Comparison of ENCODE assay signal across 17 cellular contexts in genomic region chr3:195811756-195812155, GRCh38. TPM values are rescaled to one million over a fixed set of nuclear protein-coding genes. Genes with fewer than 3 reads are reported as not detected.
DNase-seq lines count a peak whose midpoint lies in the region; ATAC-seq and TF ChIP-seq lines count a peak whose summit lies in the region.
"Had no signal": no experiment of that assay in that cellular context is flagged by ENCODE, and none has a peak within 500 bp of the region (broad histone marks: within the 10 kb centered on the region; RNA-seq: fewer than 3 reads in every experiment).

Gene MUC4, minus strand, starts transcription at chr3:195811929. Its CDS starts 112 bp downstream, at chr3:195811817.

- no peak for TF ChIP-seq CTCF in colonic mucosa (IDR thresholded peaks at IDR 0.05)
- no peak for TF ChIP-seq CTCF in mucosa of descending colon (IDR thresholded peaks at IDR 0.05)
- no peak for TF ChIP-seq CTCF in MCF 10A (IDR thresholded peaks at IDR 0.05; ENCODE audit: unreplicated experiment)

- DNase-seq in NCI-H1436 (lab: John Stamatoyannopoulos, UW), result peak; percentile 91
- DNase-seq in colonic mucosa, result peak; percentile 92
- DNase-seq in mucosa of descending colon, result peak; percentile 90 to 91 (median 90)
- DNase-seq in MCF 10A (ENCODE audit: unreplicated experiment), result no peak
- no peak for DNase-seq in activated CD8-positive, alpha-beta memory T cell treated with anti-CD3 and anti-CD28 coated beads, Interleukin-2, amount 50 U/mL, for 4 hours
- DNase-seq: activated gamma-delta T cell, GM23248, hypothalamus, left ventricle myocardium superior, trophoblast cell had no signal

- peak within 1 kb of the TSS; percentile 16 to 99 (median 93); a peak in 21 of 22 replicates for H3K4me2 ChIP-seq in BLaER1 treated with 17β-estradiol and CSF1 and Interleukin-3, amounts not matched to agents 10 nM and 100 nM

- H3K4me1 ChIP-seq in BLaER1 treated with 17β-estradiol and CSF1 and Interleukin-3, amounts not matched to agents 10 nM and 100 nM, result peaks cover 36 to 65% (median 60%) of the 10 kb centered on the region in 10 experiments
- no peaks in the 10 kb centered on the region for H3K4me1 ChIP-seq in colonic mucosa
- H3K4me1 ChIP-seq in mucosa of descending colon (ENCODE audit: low read depth), result peaks cover 11% of the 10 kb centered on the region
- H3K4me1 ChIP-seq: Peyer's patch had no signal

- intact Hi-C loops in colonic mucosa (cut with DNase I) (no loop called here), mucosa of descending colon (cut with DNase I, micrococcal nuclease) (no loop called here), MCF 10A (cut with micrococcal nuclease) (no loop called here)

- no peaks in the 10 kb centered on the region for H3K36me3 ChIP-seq in BLaER1 treated with 17β-estradiol and CSF1 and Interleukin-3, amounts not matched to agents 10 nM and 100 nM
- H3K36me3 ChIP-seq in colonic mucosa (no peaks in the 10 kb centered on the region), mucosa of descending colon (ENCODE audit: low read depth) (no peaks in the 10 kb centered on the region)
- H3K36me3 ChIP-seq: Peyer's patch had no signal

- peaks cover 51% of the 10 kb centered on the region for H3K27me3 Mint-ChIP-seq in MCF 10A (ENCODE audit: insufficient read depth, unreplicated experiment)
- H3K27me3 Mint-ChIP-seq: natural killer cell treated with Interleukin-12 subunit alpha and Interleukin-12 subunit beta and Interleukin-15 and Interleukin-18, amount 100 ng/mL, for 72 hours had no signal

- H3K4me3 Mint-ChIP-seq in MCF 10A (ENCODE audit: unreplicated experiment), result no peak within 1 kb of the TSS
- H3K4me3 Mint-ChIP-seq: dendritic cell treated with granulocyte-macrophage colony-stimulating factor and Interleukin-4, amounts not matched to agents 40 ng/mL and 50 ng/mL, for 4 days; natural killer cell treated with Interleukin-12 subunit alpha and Interleukin-12 subunit beta and Interleukin-15 and Interleukin-18, amount 100 ng/mL, for 72 hours had no signal

- peaks cover 0 to 16% (median 0%) of the 10 kb centered on the region in 11 experiments; a peak in 4 of 22 replicates for H4K20me1 ChIP-seq in BLaER1 treated with 17β-estradiol and CSF1 and Interleukin-3, amounts not matched to agents 10 nM and 100 nM

- 0 out of 22 replicates have a peak within 1 kb of the TSS, but pooled peaks of 4 of the 11 experiments have one; percentile 0 to 28 (median 12) for H3K9ac ChIP-seq in BLaER1 treated with 17β-estradiol and CSF1 and Interleukin-3, amounts not matched to agents 10 nM and 100 nM
- peak within 1 kb of the TSS; percentile 85 to 97 for H3K9ac ChIP-seq in colonic mucosa (ENCODE audit: low read depth in 2 of 2, low read length in 2 of 2)
- H3K9ac ChIP-seq: GM23248 had no signal

- H3K27ac ChIP-seq in BLaER1 treated with 17β-estradiol and CSF1 and Interleukin-3, amounts not matched to agents 10 nM and 100 nM, result no peak within 1 kb of the TSS
- peak within 1 kb of the TSS; percentile 76 for H3K27ac ChIP-seq in colonic mucosa
- H3K27ac ChIP-seq: GM23248, Peyer's patch had no signal

- H3K4me3 ChIP-seq in BLaER1 treated with 17β-estradiol and CSF1 and Interleukin-3, amounts not matched to agents 10 nM and 100 nM, result peak within 1 kb of the TSS in 1 of 10 experiments; percentile 20; a peak in 2 of 20 replicates
- H3K4me3 ChIP-seq in colonic mucosa (peak within 1 kb of the TSS; percentile 52), mucosa of descending colon (peak within 1 kb of the TSS; percentile 32)
- H3K4me3 ChIP-seq: GM23248 had no signal

- CTCF ChIA-PET in MCF 10A (lab: Yijun Ruan, JAX), result no interaction called here

- peaks cover 0 to 51% (median 0%) of the 10 kb centered on the region in 11 experiments; a peak in 9 of 22 replicates for H3K27me3 ChIP-seq in BLaER1 treated with 17β-estradiol and CSF1 and Interleukin-3, amounts not matched to agents 10 nM and 100 nM
- H3K27me3 ChIP-seq in colonic mucosa, result no peaks in the 10 kb centered on the region
- H3K27me3 ChIP-seq: Peyer's patch had no signal

- peaks cover 9% of the 10 kb centered on the region for H3K4me1 Mint-ChIP-seq in MCF 10A (ENCODE audit: insufficient read depth, unreplicated experiment)

- no peaks in the 10 kb centered on the region for H3K36me3 Mint-ChIP-seq in MCF 10A (ENCODE audit: insufficient read depth, unreplicated experiment)
- H3K36me3 Mint-ChIP-seq: natural killer cell treated with Interleukin-12 subunit alpha and Interleukin-12 subunit beta and Interleukin-15 and Interleukin-18, amount 100 ng/mL, for 72 hours had no signal

- POLR2A ChIA-PET in MCF 10A (lab: Yijun Ruan, JAX), result no interaction called here

- H3K9me3 Mint-ChIP-seq in MCF 10A (ENCODE audit: unreplicated experiment), result no peaks in the 10 kb centered on the region
- H3K9me3 Mint-ChIP-seq: dendritic cell treated with granulocyte-macrophage colony-stimulating factor and Interleukin-4, amounts not matched to agents 40 ng/mL and 50 ng/mL, for 4 days; natural killer cell treated with Interleukin-12 subunit alpha and Interleukin-12 subunit beta and Interleukin-15 and Interleukin-18, amount 100 ng/mL, for 72 hours had no signal

- no peak within 1 kb of the TSS for H3K27ac Mint-ChIP-seq in MCF 10A (ENCODE audit: low read depth, unreplicated experiment)
- H3K27ac Mint-ChIP-seq: dendritic cell treated with granulocyte-macrophage colony-stimulating factor and Interleukin-4, amounts not matched to agents 40 ng/mL and 50 ng/mL, for 4 days had no signal

- ATAC-seq in mucosa of descending colon, result peak; percentile 80
- ATAC-seq in HG03521 (IDR thresholded peaks at IDR 0.05; ENCODE audit: unreplicated experiment), result no peak
- ATAC-seq in GM19328 (IDR thresholded peaks at IDR 0.05; ENCODE audit: unreplicated experiment), result no peak
- ATAC-seq: left ventricle myocardium superior; natural killer cell treated with Interleukin-12 subunit alpha and Interleukin-12 subunit beta and Interleukin-15 and Interleukin-18, amount 100 ng/mL, for 72 hours had no signal

- BruUV-seq in MCF 10A (replicated peaks; lab: Mats Ljungman, UMichigan), result no TSS peak

- H3K9me3 ChIP-seq in BLaER1 treated with 17β-estradiol and CSF1 and Interleukin-3, amounts not matched to agents 10 nM and 100 nM (replicated peaks in 1 of 11), result no peaks in the 10 kb centered on the region
- H3K9me3 ChIP-seq in colonic mucosa (no peaks in the 10 kb centered on the region), mucosa of descending colon (no peaks in the 10 kb centered on the region)
- H3K9me3 ChIP-seq: Peyer's patch had no signal

RNA-seq across cellular contexts. Expression of gene MUC4, which starts in this region (rescaled TPM):
- total RNA-seq in colonic mucosa (100 to 1,000 TPM; 150 to 203 TPM), mucosa of descending colon (100 to 1,000 TPM; 170 to 415 (median 318) TPM), MCF 10A (2022) (not detected in 2 replicates)
- total RNA-seq: GM23248, left ventricle myocardium superior, NCI-H460 had no signal

Comparison
In these comparisons a context has a peak if more than half of its experiments do, and no peak if none do; other contexts are left out.
1. RNA of gene MUC4 (total RNA-seq): 170 to 415 TPM in mucosa of descending colon and 150 to 203 TPM in colonic mucosa; not detected in MCF 10A; every median in the first group is over 100 times any median in the second.
2. DNase-seq: peak in NCI-H1436 (single experiment), colonic mucosa (single experiment) and mucosa of descending colon (3 of 3); none in MCF 10A (single experiment) and activated CD8-positive, alpha-beta memory T cell treated with anti-CD3 and anti-CD28 coated beads, Interleukin-2, amount 50 U/mL, for 4 hours (single experiment).